ENCODE assay signal across 14 cellular contexts in genomic region chr13:39600766-39601165, GRCh38. TPM values are rescaled to one million over a fixed set of nuclear protein-coding genes. Genes with fewer than 3 reads are reported as not detected.
A peak's percentile ranks its signal among the peaks of the same experiment; 100 is the strongest.
DNase-seq lines count a peak whose midpoint lies in the region; ATAC-seq and TF ChIP-seq lines count a peak whose summit lies in the region.
"Had no signal": no experiment of that assay in that cellular context is flagged by ENCODE, and none has a peak within 500 bp of the region (broad histone marks: within the 10 kb centered on the region; RNA-seq: fewer than 3 reads in every experiment).

No MANE protein-coding gene starts in this region.

- H3K4me1 ChIP-seq in Peyer's patch, result peaks cover 0 to 9% (median 2%) of the 10 kb centered on the region in 4 donors

- no peaks in the 10 kb centered on the region for H3K27me3 ChIP-seq in Peyer's patch

- DNase-seq in AG20443 (ENCODE audit: low spot score) (peak; percentile 19), NCI-H2107 (lab: John Stamatoyannopoulos, UW) (peak; percentile 22), fibroblast of pulmonary artery (ENCODE audit: low read depth) (peak; percentile 12), nucleus accumbens (lab: John Stamatoyannopoulos, UW) (peak in 30 of 56 donors; percentile 3 to 56 (median 12)), Peyer's patch (no peak), NOMO-1 treated with dmso at 0.1 percent for 144 hours (lab: John Stamatoyannopoulos, UW; ENCODE audit: unreplicated experiment) (no peak)
- DNase-seq in activated CD4-positive, alpha-beta T cell treated with anti-CD3 and anti-CD28 coated beads for 36 hours, result no peak
- DNase-seq: activated CD4-positive, alpha-beta T cell treated with anti-CD3 and anti-CD28 coated beads, Interleukin-2, amount 50 U/mL, for 4 hours; GF-D8; NCI-H526 treated with DMSO at 0.1 percent for 48 hours had no signal

- no peak overlapping the region for H3K27ac ChIP-seq in Peyer's patch
- H3K27ac ChIP-seq: HL-60 had no signal

- H3K4me3 ChIP-seq in fibroblast of pulmonary artery (replicated peaks; ENCODE audit: low read depth, low read length) (peak overlapping the region; percentile 90), Peyer's patch (peak overlapping the region in 2 of 4 donors; percentile 8 to 21)

- H3K36me3 ChIP-seq in Peyer's patch, result no peaks in the 10 kb centered on the region

- no peaks in the 10 kb centered on the region for H3K9me3 Mint-ChIP-seq in activated CD4-positive, alpha-beta T cell treated with anti-CD3 and anti-CD28 coated beads for 36 hours (ENCODE audit: low read depth)
- H3K9me3 Mint-ChIP-seq: dendritic cell treated with granulocyte-macrophage colony-stimulating factor and Interleukin-4, amounts not matched to agents 40 ng/mL and 50 ng/mL, for 4 days; memory B cell had no signal

- no peaks in the 10 kb centered on the region for H3K9me3 ChIP-seq in Peyer's patch

- TF ChIP-seq CTCF in fibroblast of pulmonary artery (IDR thresholded peaks at IDR 0.05; ENCODE audit: low read length, missing control alignments) (peak; percentile 11), Peyer's patch (IDR thresholded peaks at IDR 0.05) (no peak)

- intact Hi-C loops in activated CD4-positive, alpha-beta T cell treated with anti-CD3 and anti-CD28 coated beads for 36 hours (cut with DNase I, micrococcal nuclease), result loop anchor here in 1 of 2 experiments (5.0 kb wide), 1 partner anchor 563 kb away; the partner anchor contains the start of genes NHLRC3 and PROSER1

- CTCF ChIA-PET in activated CD4-positive, alpha-beta T cell treated with anti-CD3 and anti-CD28 coated beads for 36 hours (lab: Charles Lee), result interaction anchor here (1.3 to 3.3 kb wide), 2 partner anchors 11 to 15 kb away, joined by 4 to 17 read pairs; no protein-coding TSS in a partner anchor

- H3K36me3 Mint-ChIP-seq in activated CD4-positive, alpha-beta T cell treated with anti-CD3 and anti-CD28 coated beads for 36 hours (ENCODE audit: low read depth), result no peaks in the 10 kb centered on the region
- H3K36me3 Mint-ChIP-seq: memory B cell had no signal

- peaks cover 37% of the 10 kb centered on the region for H3K27me3 Mint-ChIP-seq in activated CD4-positive, alpha-beta T cell treated with anti-CD3 and anti-CD28 coated beads for 36 hours

- no peak overlapping the region for H3K27ac Mint-ChIP-seq in activated CD4-positive, alpha-beta T cell treated with anti-CD3 and anti-CD28 coated beads for 36 hours
- H3K27ac Mint-ChIP-seq: dendritic cell treated with granulocyte-macrophage colony-stimulating factor and Interleukin-4, amounts not matched to agents 40 ng/mL and 50 ng/mL, for 4 days; memory B cell had no signal

- POLR2A ChIA-PET in activated CD4-positive, alpha-beta T cell treated with anti-CD3 and anti-CD28 coated beads for 36 hours (lab: Charles Lee), result no interaction called here

- H3K4me3 Mint-ChIP-seq in activated CD4-positive, alpha-beta T cell treated with anti-CD3 and anti-CD28 coated beads for 36 hours, result no peak overlapping the region
- H3K4me3 Mint-ChIP-seq: dendritic cell treated with granulocyte-macrophage colony-stimulating factor and Interleukin-4, amounts not matched to agents 40 ng/mL and 50 ng/mL, for 4 days; memory B cell had no signal

- H3K4me1 Mint-ChIP-seq in activated CD4-positive, alpha-beta T cell treated with anti-CD3 and anti-CD28 coated beads for 36 hours, result peaks cover 6% of the 10 kb centered on the region

- ATAC-seq in HG02759 (IDR thresholded peaks at IDR 0.05; ENCODE audit: unreplicated experiment), result no peak
- ATAC-seq in activated CD4-positive, alpha-beta T cell treated with anti-CD3 and anti-CD28 coated beads for 36 hours, result no peak

- TF ChIP-seq POLR2A in Peyer's patch (IDR thresholded peaks at IDR 0.05), result no peak

RNA-seq across cellular contexts. Expression of gene LHFPL6, which starts 2.2 kb away (rescaled TPM):
- 10 to 100 TPM in 1 of 4 donors, 1 to 10 TPM in 3; 1.8 to 14.2 (median 9.0) TPM for total RNA-seq in Peyer's patch
- 1 to 10 TPM; 1.2 TPM for total RNA-seq in activated CD4-positive, alpha-beta T cell treated with anti-CD3 and anti-CD28 coated beads for 36 hours

RNA-seq across cellular contexts. Expression of gene COG6, which starts 54.7 kb away (rescaled TPM):
- 10 to 100 TPM; 11.1 to 61.9 (median 21.5) TPM for total RNA-seq in Peyer's patch
- 10 to 100 TPM; 27.7 to 28.9 TPM for total RNA-seq in activated CD4-positive, alpha-beta T cell treated with anti-CD3 and anti-CD28 coated beads for 36 hours

Comparison
In these comparisons a context has a peak if more than half of its experiments do, and no peak if none do; other contexts are left out.
1. DNase-seq: peak in AG20443 (single experiment), NCI-H2107 (single experiment), fibroblast of pulmonary artery (single experiment) and nucleus accumbens (30 of 56); none in Peyer's patch (0 of 3), activated CD4-positive, alpha-beta T cell treated with anti-CD3 and anti-CD28 coated beads for 36 hours (single experiment) and NOMO-1 treated with dmso at 0.1 percent for 144 hours (single experiment).